ENCODE assay signal across 9 cellular contexts in genomic region chr19:43596842-43597461, GRCh38. TPM values are rescaled to one million over a fixed set of nuclear protein-coding genes. Genes with fewer than 3 reads are reported as not detected.
DNase-seq lines count a peak whose midpoint lies in the region; TF ChIP-seq lines count a peak whose summit lies in the region.
"Had no signal": no experiment of that assay in that cellular context is flagged by ENCODE, and none has a peak within 500 bp of the region (broad histone marks: within the 10 kb centered on the region; RNA-seq: fewer than 3 reads in every experiment).

No MANE protein-coding gene starts in this region.

- H3K4me3 ChIP-seq in GM12865 (ENCODE audit: low read depth, low read length) (peak overlapping the region; percentile 93), SJCRH30 (peak overlapping the region; percentile 64), prostate gland (peak overlapping the region; percentile 32 to 59)

- peak; percentile 22 for DNase-seq in GM12865 (ENCODE audit: low read depth)
- peak in 1 of 2 experiments; percentile 21 for DNase-seq in SJCRH30
- DNase-seq in erythroblast (lab: John Stamatoyannopoulos, UW), result peak; percentile 58 to 62
- DNase-seq in prostate gland (ENCODE audit: low spot score), result no peak
- DNase-seq in anterior cingulate cortex (lab: John Stamatoyannopoulos, UW), result no peak
- no peak for DNase-seq in iPS-NIHi11 (ENCODE audit: low spot score)
- no peak for DNase-seq in MV-4-11 (lab: John Stamatoyannopoulos, UW)
- DNase-seq in NCI-H187 treated with DMSO at 0.1 percent for 48 hours (lab: John Stamatoyannopoulos, UW), result no peak

- 19% methylated on average over 7 of the region's 7 CpGs for WGBS in prostate gland

- TF ChIP-seq POLR2A in erythroblast (IDR thresholded peaks at IDR 0.05; ENCODE audit: low read length) (no peak), prostate gland (IDR thresholded peaks at IDR 0.05) (no peak)

- intact Hi-C loops in prostate gland (cut with DNase I), result loop anchor here (1.0 kb wide), 1 partner anchor 22 kb away; the partner anchor contains the start of genes PINLYP and XRCC1

- H3K36me3 ChIP-seq in SJCRH30, result peaks cover 3% of the 10 kb centered on the region
- H3K36me3 ChIP-seq in prostate gland, result peaks cover 0 to 15% of the 10 kb centered on the region in 2 donors

- H3K27ac ChIP-seq in SJCRH30 (peak overlapping the region; percentile 99), prostate gland (peak overlapping the region; percentile 94 to 97)

- TF ChIP-seq CTCF in GM12865 (IDR thresholded peaks at IDR 0.05; ENCODE audit: insufficient read depth, low read depth, low read length, missing control alignments) (no peak), prostate gland (IDR thresholded peaks at IDR 0.05) (no peak)

- H3K4me1 ChIP-seq in SJCRH30, result 0 out of 2 replicates have a peak, but pooled peaks cover 4% of the 10 kb centered on the region
- peaks cover 30% of the 10 kb centered on the region for H3K4me1 ChIP-seq in prostate gland (replicated peaks)

- H3K27me3 ChIP-seq in SJCRH30, result no peaks in the 10 kb centered on the region
- no peaks in the 10 kb centered on the region for H3K27me3 ChIP-seq in prostate gland (replicated peaks; ENCODE audit: insufficient read depth)

- H3K9me3 ChIP-seq in SJCRH30 (replicated peaks) (no peaks in the 10 kb centered on the region), prostate gland (no peaks in the 10 kb centered on the region)

RNA-seq across cellular contexts. Expression of gene ZNF576, which starts 0.6 kb away (rescaled TPM):
- total RNA-seq in SJCRH30 (2014; rRNA removed; shearing (Covaris generic)), result 10.3 and 13.1 TPM in 2 replicates
- 10 to 100 TPM; 25.1 to 30.6 TPM for total RNA-seq in prostate gland

RNA-seq across cellular contexts. Expression of gene IRGQ, which starts 1.0 kb away (rescaled TPM):
- 24.0 and 24.6 TPM in 2 replicates for total RNA-seq in SJCRH30 (2014; rRNA removed; shearing (Covaris generic))
- total RNA-seq in prostate gland, result 10 to 100 TPM; 28.3 to 30.4 TPM

RNA-seq across cellular contexts. Expression of gene SRRM5, which starts 14.9 kb away (rescaled TPM):
- total RNA-seq in SJCRH30 (2014; rRNA removed; shearing (Covaris generic)), result 0.10 and 0.12 TPM in 2 replicates
- under 1 TPM; 0.28 to 0.59 TPM for total RNA-seq in prostate gland
- total RNA-seq: SK-MEL-5 had no signal

RNA-seq across cellular contexts. Expression of gene PINLYP, which starts 21.4 kb away (rescaled TPM):
- 2.7 and 3.9 TPM in 2 replicates for total RNA-seq in SJCRH30 (2014; rRNA removed; shearing (Covaris generic))
- 1 to 10 TPM; 4.8 to 7.8 TPM for total RNA-seq in prostate gland
- total RNA-seq: SK-MEL-5 had no signal

RNA-seq across cellular contexts. Expression of gene XRCC1, which starts 21.6 kb away (rescaled TPM):
- total RNA-seq in SJCRH30 (2014; rRNA removed; shearing (Covaris generic)), result 43.0 and 43.5 TPM in 2 replicates
- total RNA-seq in prostate gland, result 10 to 100 TPM; 25.8 to 52.5 TPM

Comparison
In these comparisons a context has a peak if more than half of its experiments do, and no peak if none do; other contexts are left out.
1. DNase-seq: peak in GM12865 (single experiment) and erythroblast (2 of 2); none in prostate gland (single experiment), anterior cingulate cortex (0 of 58), iPS-NIHi11 (single experiment), MV-4-11 (single experiment) and NCI-H187 treated with DMSO at 0.1 percent for 48 hours (single experiment).
2. Peak in every context shown above with its lines, with median percentiles within 50 percentile points of each other: H3K4me3 ChIP-seq.